In the genomic region with DNA sequence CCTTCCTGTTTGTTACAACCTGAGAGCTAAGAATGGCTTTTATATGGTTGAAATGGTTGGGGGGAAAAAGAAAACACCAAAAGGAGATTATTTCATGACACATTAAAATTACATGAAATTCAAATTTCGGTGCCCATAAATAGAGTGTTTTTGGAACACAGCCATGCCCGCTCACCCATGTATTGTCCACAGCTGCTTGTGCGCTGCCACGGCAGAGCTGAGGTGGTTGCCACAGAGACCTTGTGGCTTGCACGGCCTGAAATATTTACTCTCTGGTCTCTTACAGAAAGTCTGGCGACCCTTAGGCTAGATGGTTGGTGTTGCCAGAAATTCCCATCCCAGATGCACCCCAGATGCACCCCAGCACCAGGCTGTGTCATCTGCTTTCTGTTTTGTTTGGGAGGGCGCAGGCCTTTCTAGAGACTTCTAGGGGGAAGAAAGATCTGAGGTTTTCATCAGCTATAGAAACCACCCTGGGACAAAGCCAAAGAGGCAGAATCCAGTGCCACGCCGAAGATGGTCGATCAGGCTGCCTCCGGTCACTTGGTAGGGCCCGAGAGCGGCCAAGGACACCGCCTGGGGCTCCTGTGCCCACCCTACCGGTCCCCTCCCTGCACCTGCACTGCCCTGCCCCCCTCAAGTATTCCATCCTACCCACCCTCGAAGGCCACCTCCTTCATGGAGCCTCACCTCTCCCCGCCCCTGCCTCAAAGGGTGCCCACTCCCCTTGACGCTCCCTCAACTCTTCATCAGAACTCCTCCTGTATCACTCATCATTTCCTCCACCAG, we compare ENCODE assay signal across 19 cellular contexts.
DNase-seq lines count a peak whose midpoint lies in the region; ATAC-seq and TF ChIP-seq lines count a peak whose summit lies in the region.
"Had no signal": no experiment of that assay in that cellular context is flagged by ENCODE, and none has a peak within 500 bp of the region (broad histone marks: within the 10 kb centered on the region; RNA-seq: fewer than 3 reads in every experiment).

No MANE protein-coding gene starts in this region.

- no peak overlapping the region for H3K4me3 ChIP-seq in transverse colon
- H3K4me3 ChIP-seq: HAP-1, prostate gland, smooth muscle cell had no signal

- no peaks in the 10 kb centered on the region for H3K9me3 ChIP-seq in transverse colon
- H3K9me3 ChIP-seq: HAP-1, prostate gland had no signal

- TF ChIP-seq EP300 in transverse colon (IDR thresholded peaks at IDR 0.05; ENCODE audit: low read depth) = no peak

- DNase-seq in DMS79 treated with DMSO at 0.1 percent for 48 hours (lab: John Stamatoyannopoulos, UW) (peak; percentile 88), NCI-H526 treated with DMSO at 0.1 percent for 48 hours (lab: John Stamatoyannopoulos, UW) (peak; percentile 84), epithelial cell of prostate (ENCODE audit: low read depth, low spot score) (no peak), superior temporal gyrus (ENCODE audit: extremely low spot score) (peak; percentile 70), CD1c-positive myeloid dendritic cell (ENCODE audit: extremely low spot score) (no peak), transverse colon (no peak)
- DNase-seq: activated CD4-positive, alpha-beta T cell treated with anti-CD3 and anti-CD28 coated beads, Interleukin-2, amount 10 ng/mL, durations not matched to agents 24 days and 14 days; activated effector memory CD4-positive, alpha-beta T cell treated with Interleukin-2 at 50 U/mL for 16 hours; activated naive CD8-positive, alpha-beta T cell treated with anti-CD3 and anti-CD28 coated beads, Interleukin-2, amount 50 U/mL, for 24 hours; erythroblast; foreskin melanocyte; GF-D8; mesenchymal stem cell; stimulated activated CD4-positive, alpha-beta T cell treated with anti-CD3 and anti-CD28 coated beads, Interleukin-4, amount 100 ng/mL, for 24 hours; T-helper 1 cell had no signal

- no peak for TF ChIP-seq CTCF in transverse colon (IDR thresholded peaks at IDR 0.05)

- TF ChIP-seq POLR2A in transverse colon (IDR thresholded peaks at IDR 0.05) = no peak

- no peak for ATAC-seq in HG03521 (IDR thresholded peaks at IDR 0.05; ENCODE audit: unreplicated experiment)
- ATAC-seq: activated naive CD8-positive, alpha-beta T cell treated with anti-CD3 and anti-CD28 coated beads, Interleukin-2, amount 50 U/mL, for 24 hours had no signal

- H3K27ac ChIP-seq in epithelial cell of prostate = peak overlapping the region; percentile 36
- no peak overlapping the region for H3K27ac ChIP-seq in transverse colon
- H3K27ac ChIP-seq: prostate gland had no signal

- intact Hi-C loops in transverse colon (cut with DNase I; ENCODE audit: low total_unique reads) = no loop called here

- peaks cover 0 to 6% (median 4%) of the 10 kb centered on the region in 4 donors for H3K4me1 ChIP-seq in transverse colon
- H3K4me1 ChIP-seq: prostate gland had no signal

- in situ Hi-C loops in transverse colon (cut with MboI; ENCODE audit: low pct_ligation_motif_present in 1 of 4, low pct_unique_long_range_greater_than_20kb in 1 of 4, low sequenced_read_pairs in 3 of 4) = no loop called here

- no peaks in the 10 kb centered on the region for H3K27me3 ChIP-seq in transverse colon

- 89 to 100% methylated on average over 3 to 18 of the region's 18 CpGs for WGBS in transverse colon (ENCODE audit: low coverage in 1 of 2), 2 donors

- H3K36me3 ChIP-seq in transverse colon = no peaks in the 10 kb centered on the region
- H3K36me3 ChIP-seq: HAP-1, prostate gland had no signal

Comparison
In these comparisons a context has a peak if more than half of its experiments do, and no peak if none do; other contexts are left out.
1. DNase-seq: peak in DMS79 treated with DMSO at 0.1 percent for 48 hours (single experiment), NCI-H526 treated with DMSO at 0.1 percent for 48 hours (single experiment) and superior temporal gyrus (single experiment); none in epithelial cell of prostate (single experiment), CD1c-positive myeloid dendritic cell (single experiment) and transverse colon (single experiment).